1 cellular context compared by ENCODE assay signal in genomic region chr3:130462089-130462488, GRCh38.
A peak's percentile ranks its signal among the peaks of the same experiment; 100 is the strongest.
TF ChIP-seq lines count a peak whose summit lies in the region.

No MANE protein-coding gene starts in this region.

TF ChIP-seq in K562, 482 proteins besides CTCF, POLR2A, EP300 and RAD21 (continued from another document and continues in another):
- no peak for TF ChIP-seq ZNF140 (CRISPR knock-in tag; IDR thresholded peaks at IDR 0.05)
- no peak for TF ChIP-seq ZFP36 (IDR thresholded peaks at IDR 0.05; ENCODE audit: low read depth, low read length, partially characterized antibody)
- TF ChIP-seq MAFK (IDR thresholded peaks at IDR 0.05; ENCODE audit: low read length): peak; percentile 86
- TF ChIP-seq, protein P1, sequence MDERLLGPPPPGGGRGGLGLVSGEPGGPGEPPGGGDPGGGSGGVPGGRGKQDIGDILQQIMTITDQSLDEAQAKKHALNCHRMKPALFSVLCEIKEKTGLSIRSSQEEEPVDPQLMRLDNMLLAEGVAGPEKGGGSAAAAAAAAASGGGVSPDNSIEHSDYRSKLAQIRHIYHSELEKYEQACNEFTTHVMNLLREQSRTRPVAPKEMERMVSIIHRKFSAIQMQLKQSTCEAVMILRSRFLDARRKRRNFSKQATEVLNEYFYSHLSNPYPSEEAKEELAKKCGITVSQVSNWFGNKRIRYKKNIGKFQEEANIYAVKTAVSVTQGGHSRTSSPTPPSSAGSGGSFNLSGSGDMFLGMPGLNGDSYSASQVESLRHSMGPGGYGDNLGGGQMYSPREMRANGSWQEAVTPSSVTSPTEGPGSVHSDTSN (CRISPR knock-in tag; IDR thresholded peaks at IDR 0.05; ENCODE audit: low read depth): no peak
- TF ChIP-seq, protein P1 (tag; conservative IDR thresholded peaks at IDR 0.05; ENCODE audit: low read depth): peak; percentile 83
- TF ChIP-seq TEAD4 (IDR thresholded peaks at IDR 0.05; ENCODE audit: low read length): 0 out of 2 replicates have a peak, but pooled peaks have one; percentile 17
- no peak for TF ChIP-seq TEAD4 (CRISPR knock-in tag; IDR thresholded peaks at IDR 0.05; ENCODE audit: borderline replicate concordance)
- TF ChIP-seq DPF2 (IDR thresholded peaks at IDR 0.05): peak; percentile 67
- TF ChIP-seq SOX6 (IDR thresholded peaks at IDR 0.05): peak; percentile 37; the same call in 1 of the 2 replicates
- TF ChIP-seq E2F6 (IDR thresholded peaks at IDR 0.05; ENCODE audit: borderline replicate concordance in 1 of 2, extremely low read depth in 1 of 2, insufficient read depth in 1 of 2, insufficient read length in 1 of 2, low read depth in 1 of 2, low read length in 1 of 2, poor library complexity in 1 of 2, severe bottlenecking in 1 of 2): peak in 1 of 2 experiments; percentile 52
- TF ChIP-seq CBFB (CRISPR knock-in tag; IDR thresholded peaks at IDR 0.05): no peak
- TF ChIP-seq TARDBP (IDR thresholded peaks at IDR 0.05): no peak
- TF ChIP-seq NCOA1 (IDR thresholded peaks at IDR 0.05; ENCODE audit: low read depth): peak; percentile 22; the same call in 1 of the 2 replicates
- no peak for TF ChIP-seq ZC3H8 (IDR thresholded peaks at IDR 0.05)
- peak; percentile 17 to 32; a peak in 2 of 4 replicates for TF ChIP-seq TRIM24 (IDR thresholded peaks at IDR 0.05)
- TF ChIP-seq NCOR1 (IDR thresholded peaks at IDR 0.05): peak; percentile 33; the same call in 1 of the 2 replicates
- 0 out of 4 replicates have a peak, but pooled peaks of 1 of the 2 experiments have one; percentile 41 for TF ChIP-seq FOXK2 (conservative IDR thresholded peaks at IDR 0.05 in 1 of 2, IDR thresholded peaks at IDR 0.05 in 1 of 2; ENCODE audit: low read depth in 2 of 2)
- TF ChIP-seq ZNF316 (IDR thresholded peaks at IDR 0.05): peak; percentile 98
- TF ChIP-seq NRF1 (conservative IDR thresholded peaks at IDR 0.05 in 1 of 2, IDR thresholded peaks at IDR 0.05 in 1 of 2): peak; percentile 46 to 58
- TF ChIP-seq POLR2G (IDR thresholded peaks at IDR 0.05; ENCODE audit: low read depth, low read length): no peak
- no peak for TF ChIP-seq STAT6 (CRISPR knock-in tag; IDR thresholded peaks at IDR 0.05)
- no peak for TF ChIP-seq CBX5 (IDR thresholded peaks at IDR 0.05; ENCODE audit: borderline replicate concordance, low read depth)
- TF ChIP-seq DACH1 (IDR thresholded peaks at IDR 0.05; ENCODE audit: partially characterized antibody): no peak
- no peak for TF ChIP-seq POLR3A (IDR thresholded peaks at IDR 0.05; ENCODE audit: borderline replicate concordance, extremely low read depth, insufficient read depth, insufficient read length)
- TF ChIP-seq THRAP3 (IDR thresholded peaks at IDR 0.05; ENCODE audit: borderline replicate concordance): no peak
- TF ChIP-seq CBFA2T2 (conservative IDR thresholded peaks at IDR 0.05): peak; percentile 55
- TF ChIP-seq, protein P2, sequence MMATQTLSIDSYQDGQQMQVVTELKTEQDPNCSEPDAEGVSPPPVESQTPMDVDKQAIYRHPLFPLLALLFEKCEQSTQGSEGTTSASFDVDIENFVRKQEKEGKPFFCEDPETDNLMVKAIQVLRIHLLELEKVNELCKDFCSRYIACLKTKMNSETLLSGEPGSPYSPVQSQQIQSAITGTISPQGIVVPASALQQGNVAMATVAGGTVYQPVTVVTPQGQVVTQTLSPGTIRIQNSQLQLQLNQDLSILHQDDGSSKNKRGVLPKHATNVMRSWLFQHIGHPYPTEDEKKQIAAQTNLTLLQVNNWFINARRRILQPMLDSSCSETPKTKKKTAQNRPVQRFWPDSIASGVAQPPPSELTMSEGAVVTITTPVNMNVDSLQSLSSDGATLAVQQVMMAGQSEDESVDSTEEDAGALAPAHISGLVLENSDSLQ (IDR thresholded peaks at IDR 0.05): peak; percentile 76
- no peak for TF ChIP-seq ZNF212 (CRISPR knock-in tag; IDR thresholded peaks at IDR 0.05)
- TF ChIP-seq PHB2 (IDR thresholded peaks at IDR 0.05; ENCODE audit: low read depth): no peak
- TF ChIP-seq, protein P3, sequence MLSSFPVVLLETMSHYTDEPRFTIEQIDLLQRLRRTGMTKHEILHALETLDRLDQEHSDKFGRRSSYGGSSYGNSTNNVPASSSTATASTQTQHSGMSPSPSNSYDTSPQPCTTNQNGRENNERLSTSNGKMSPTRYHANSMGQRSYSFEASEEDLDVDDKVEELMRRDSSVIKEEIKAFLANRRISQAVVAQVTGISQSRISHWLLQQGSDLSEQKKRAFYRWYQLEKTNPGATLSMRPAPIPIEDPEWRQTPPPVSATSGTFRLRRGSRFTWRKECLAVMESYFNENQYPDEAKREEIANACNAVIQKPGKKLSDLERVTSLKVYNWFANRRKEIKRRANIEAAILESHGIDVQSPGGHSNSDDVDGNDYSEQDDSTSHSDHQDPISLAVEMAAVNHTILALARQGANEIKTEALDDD (IDR thresholded peaks at IDR 0.05): 0 out of 2 replicates have a peak, but pooled peaks have one; percentile 20
- peak in 1 of 2 experiments; percentile 15; a peak in 1 of 4 replicates for TF ChIP-seq HDAC1 (IDR thresholded peaks at IDR 0.05)
- peak; percentile 60; the same call in 1 of the 2 replicates for TF ChIP-seq L3MBTL2 (IDR thresholded peaks at IDR 0.05)
- peak; percentile 79 for TF ChIP-seq MAFF (IDR thresholded peaks at IDR 0.05; ENCODE audit: low read length)
- TF ChIP-seq, protein P4, sequence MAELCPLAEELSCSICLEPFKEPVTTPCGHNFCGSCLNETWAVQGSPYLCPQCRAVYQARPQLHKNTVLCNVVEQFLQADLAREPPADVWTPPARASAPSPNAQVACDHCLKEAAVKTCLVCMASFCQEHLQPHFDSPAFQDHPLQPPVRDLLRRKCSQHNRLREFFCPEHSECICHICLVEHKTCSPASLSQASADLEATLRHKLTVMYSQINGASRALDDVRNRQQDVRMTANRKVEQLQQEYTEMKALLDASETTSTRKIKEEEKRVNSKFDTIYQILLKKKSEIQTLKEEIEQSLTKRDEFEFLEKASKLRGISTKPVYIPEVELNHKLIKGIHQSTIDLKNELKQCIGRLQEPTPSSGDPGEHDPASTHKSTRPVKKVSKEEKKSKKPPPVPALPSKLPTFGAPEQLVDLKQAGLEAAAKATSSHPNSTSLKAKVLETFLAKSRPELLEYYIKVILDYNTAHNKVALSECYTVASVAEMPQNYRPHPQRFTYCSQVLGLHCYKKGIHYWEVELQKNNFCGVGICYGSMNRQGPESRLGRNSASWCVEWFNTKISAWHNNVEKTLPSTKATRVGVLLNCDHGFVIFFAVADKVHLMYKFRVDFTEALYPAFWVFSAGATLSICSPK (IDR thresholded peaks at IDR 0.05; ENCODE audit: borderline replicate concordance): no peak
- TF ChIP-seq TAF9B (IDR thresholded peaks at IDR 0.05; ENCODE audit: partially characterized antibody): peak; percentile 23
- no peak; the same call in 1 of the 2 replicates for TF ChIP-seq ETV1 (tag; conservative IDR thresholded peaks at IDR 0.05; ENCODE audit: low read depth)
- TF ChIP-seq RBFOX2 (IDR thresholded peaks at IDR 0.05; ENCODE audit: low read depth, low read length): no peak
- peak; percentile 91 for TF ChIP-seq MAFG (tag; conservative IDR thresholded peaks at IDR 0.05)
- TF ChIP-seq JUND (IDR thresholded peaks at IDR 0.05; ENCODE audit: borderline replicate concordance, low read depth, low read length): 0 out of 2 replicates have a peak, but pooled peaks have one; percentile 39
- TF ChIP-seq JUND (tag; IDR thresholded peaks at IDR 0.05; ENCODE audit: borderline replicate concordance, low read depth, low read length): no peak; the same call in 2 of the 3 replicates
- no peak for TF ChIP-seq ZNF644 (tag; IDR thresholded peaks at IDR 0.05; ENCODE audit: low read depth)
- no peak for TF ChIP-seq ZNF76 (CRISPR knock-in tag; IDR thresholded peaks at IDR 0.05; ENCODE audit: borderline replicate concordance)
- TF ChIP-seq, protein P5, sequence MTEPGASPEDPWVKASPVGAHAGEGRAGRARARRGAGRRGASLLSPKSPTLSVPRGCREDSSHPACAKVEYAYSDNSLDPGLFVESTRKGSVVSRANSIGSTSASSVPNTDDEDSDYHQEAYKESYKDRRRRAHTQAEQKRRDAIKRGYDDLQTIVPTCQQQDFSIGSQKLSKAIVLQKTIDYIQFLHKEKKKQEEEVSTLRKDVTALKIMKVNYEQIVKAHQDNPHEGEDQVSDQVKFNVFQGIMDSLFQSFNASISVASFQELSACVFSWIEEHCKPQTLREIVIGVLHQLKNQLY (CRISPR knock-in tag; conservative IDR thresholded peaks at IDR 0.05): no peak
- TF ChIP-seq MYC (IDR thresholded peaks at IDR 0.05; ENCODE audit: low read depth, low read length): peak; percentile 17; the same call in 1 of the 2 replicates
- TF ChIP-seq MYC (CRISPR knock-in tag; IDR thresholded peaks at IDR 0.05; ENCODE audit: borderline replicate concordance, low read depth): no peak
- TF ChIP-seq, protein P6, sequence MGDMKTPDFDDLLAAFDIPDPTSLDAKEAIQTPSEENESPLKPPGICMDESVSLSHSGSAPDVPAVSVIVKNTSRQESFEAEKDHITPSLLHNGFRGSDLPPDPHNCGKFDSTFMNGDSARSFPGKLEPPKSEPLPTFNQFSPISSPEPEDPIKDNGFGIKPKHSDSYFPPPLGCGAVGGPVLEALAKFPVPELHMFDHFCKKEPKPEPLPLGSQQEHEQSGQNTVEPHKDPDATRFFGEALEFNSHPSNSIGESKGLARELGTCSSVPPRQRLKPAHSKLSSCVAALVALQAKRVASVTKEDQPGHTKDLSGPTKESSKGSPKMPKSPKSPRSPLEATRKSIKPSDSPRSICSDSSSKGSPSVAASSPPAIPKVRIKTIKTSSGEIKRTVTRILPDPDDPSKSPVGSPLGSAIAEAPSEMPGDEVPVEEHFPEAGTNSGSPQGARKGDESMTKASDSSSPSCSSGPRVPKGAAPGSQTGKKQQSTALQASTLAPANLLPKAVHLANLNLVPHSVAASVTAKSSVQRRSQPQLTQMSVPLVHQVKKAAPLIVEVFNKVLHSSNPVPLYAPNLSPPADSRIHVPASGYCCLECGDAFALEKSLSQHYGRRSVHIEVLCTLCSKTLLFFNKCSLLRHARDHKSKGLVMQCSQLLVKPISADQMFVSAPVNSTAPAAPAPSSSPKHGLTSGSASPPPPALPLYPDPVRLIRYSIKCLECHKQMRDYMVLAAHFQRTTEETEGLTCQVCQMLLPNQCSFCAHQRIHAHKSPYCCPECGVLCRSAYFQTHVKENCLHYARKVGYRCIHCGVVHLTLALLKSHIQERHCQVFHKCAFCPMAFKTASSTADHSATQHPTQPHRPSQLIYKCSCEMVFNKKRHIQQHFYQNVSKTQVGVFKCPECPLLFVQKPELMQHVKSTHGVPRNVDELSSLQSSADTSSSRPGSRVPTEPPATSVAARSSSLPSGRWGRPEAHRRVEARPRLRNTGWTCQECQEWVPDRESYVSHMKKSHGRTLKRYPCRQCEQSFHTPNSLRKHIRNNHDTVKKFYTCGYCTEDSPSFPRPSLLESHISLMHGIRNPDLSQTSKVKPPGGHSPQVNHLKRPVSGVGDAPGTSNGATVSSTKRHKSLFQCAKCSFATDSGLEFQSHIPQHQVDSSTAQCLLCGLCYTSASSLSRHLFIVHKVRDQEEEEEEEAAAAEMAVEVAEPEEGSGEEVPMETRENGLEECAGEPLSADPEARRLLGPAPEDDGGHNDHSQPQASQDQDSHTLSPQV (IDR thresholded peaks at IDR 0.05): peak; percentile 71
- peak; percentile 81 for TF ChIP-seq MECOM (CRISPR knock-in tag; IDR thresholded peaks at IDR 0.05)
- TF ChIP-seq RUNX1 (IDR thresholded peaks at IDR 0.05; ENCODE audit: low read depth): no peak
- no peak for TF ChIP-seq ETS1 (conservative IDR thresholded peaks at IDR 0.05; ENCODE audit: control insufficient read depth, low read depth, low read length)
- TF ChIP-seq NFE2 (IDR thresholded peaks at IDR 0.05; ENCODE audit: low read depth): peak; percentile 62
- TF ChIP-seq LEF1 (IDR thresholded peaks at IDR 0.05): peak; percentile 31; the same call in 1 of the 2 replicates
- no peak for TF ChIP-seq YY1 (IDR thresholded peaks at IDR 0.05; ENCODE audit: borderline replicate concordance in 1 of 3, control insufficient read depth in 1 of 3, extremely low read depth in 1 of 3, insufficient read depth in 3 of 3, insufficient read length in 1 of 3, insufficient replicate concordance in 2 of 3, low read depth in 1 of 3, low read length in 2 of 3)
- TF ChIP-seq KDM4B (IDR thresholded peaks at IDR 0.05; ENCODE audit: borderline replicate concordance in 2 of 2, low read depth in 1 of 2): no peak
- peak; percentile 57 for TF ChIP-seq SMARCA4 (IDR thresholded peaks at IDR 0.05)
- TF ChIP-seq SIRT6 (IDR thresholded peaks at IDR 0.05; ENCODE audit: low read depth, low read length): no peak
